21 cellular contexts compared by ENCODE assay signal in genomic region chr13:98892077-98892476, GRCh38.
"Had no signal": no experiment of that assay in that cellular context is flagged by ENCODE, and none has a peak within 500 bp of the region (broad histone marks: within the 10 kb centered on the region; RNA-seq: fewer than 3 reads in every experiment).

No MANE protein-coding gene starts in this region.

- DNase-seq: activated CD4-positive, alpha-beta T cell treated with anti-CD3 and anti-CD28 coated beads for 4 hours; activated CD8-positive, alpha-beta memory T cell treated with anti-CD3 and anti-CD28 coated beads, Interleukin-2, amount 50 U/mL, for 4 hours; activated CD8-positive, alpha-beta T cell treated with anti-CD3 and anti-CD28 coated beads for 36 hours; activated gamma-delta T cell treated with Interleukin-2 at 50 U/mL for 16 hours; activated naive CD4-positive, alpha-beta T cell treated with anti-CD3 and anti-CD28 coated beads, Interleukin-2, amount 10 ng/mL, durations not matched to agents 7 days and 5 days; activated naive CD8-positive, alpha-beta T cell treated with anti-CD3 and anti-CD28 coated beads for 36 hours; activated T-cell treated with anti-CD3 and anti-CD28 coated beads, Interleukin-2, amount 50 U/mL, for 72 hours; brain microvascular endothelial cell; NCI-H1092; NCI-H1436; NCI-H1694 treated with DMSO at 0.1 percent for 48 hours; NCI-H2029 treated with DMSO at 0.1 percent for 48 hours; NCI-H524; Peyer's patch; Right ventricle myocardium superior; SJCRH30; SW 1271 had no signal

- H3K27me3 ChIP-seq: brain microvascular endothelial cell, cardiac muscle cell, Peyer's patch, SJCRH30 had no signal

- H3K4me1 ChIP-seq: Peyer's patch, SJCRH30 had no signal

- H3K4me3 ChIP-seq: cardiac muscle cell, Peyer's patch, SJCRH30 had no signal

- ATAC-seq: activated CD4-positive, CD25-positive, alpha-beta regulatory T cell treated with anti-CD3 and anti-CD28 coated beads, Interleukin-2, amount 50 U/mL, for 24 hours; activated CD8-positive, alpha-beta T cell treated with anti-CD3 and anti-CD28 coated beads for 36 hours; activated T-cell treated with anti-CD3 and anti-CD28 coated beads, Interleukin-2, amount 50 U/mL, for 72 hours; SK-N-SH treated with all-trans-retinoic acid at 6 μM for 48 hours had no signal

- H3K27ac ChIP-seq: brain microvascular endothelial cell, cardiac muscle cell, Peyer's patch, RWPE1, SJCRH30 had no signal

- H3K9me3 ChIP-seq: Peyer's patch, SJCRH30 had no signal
